ENCODE assay signal across 1 cellular context in genomic region chr16:1705688-1706385, GRCh38.
TF ChIP-seq lines count a peak whose summit lies in the region.

A gene with protein sequence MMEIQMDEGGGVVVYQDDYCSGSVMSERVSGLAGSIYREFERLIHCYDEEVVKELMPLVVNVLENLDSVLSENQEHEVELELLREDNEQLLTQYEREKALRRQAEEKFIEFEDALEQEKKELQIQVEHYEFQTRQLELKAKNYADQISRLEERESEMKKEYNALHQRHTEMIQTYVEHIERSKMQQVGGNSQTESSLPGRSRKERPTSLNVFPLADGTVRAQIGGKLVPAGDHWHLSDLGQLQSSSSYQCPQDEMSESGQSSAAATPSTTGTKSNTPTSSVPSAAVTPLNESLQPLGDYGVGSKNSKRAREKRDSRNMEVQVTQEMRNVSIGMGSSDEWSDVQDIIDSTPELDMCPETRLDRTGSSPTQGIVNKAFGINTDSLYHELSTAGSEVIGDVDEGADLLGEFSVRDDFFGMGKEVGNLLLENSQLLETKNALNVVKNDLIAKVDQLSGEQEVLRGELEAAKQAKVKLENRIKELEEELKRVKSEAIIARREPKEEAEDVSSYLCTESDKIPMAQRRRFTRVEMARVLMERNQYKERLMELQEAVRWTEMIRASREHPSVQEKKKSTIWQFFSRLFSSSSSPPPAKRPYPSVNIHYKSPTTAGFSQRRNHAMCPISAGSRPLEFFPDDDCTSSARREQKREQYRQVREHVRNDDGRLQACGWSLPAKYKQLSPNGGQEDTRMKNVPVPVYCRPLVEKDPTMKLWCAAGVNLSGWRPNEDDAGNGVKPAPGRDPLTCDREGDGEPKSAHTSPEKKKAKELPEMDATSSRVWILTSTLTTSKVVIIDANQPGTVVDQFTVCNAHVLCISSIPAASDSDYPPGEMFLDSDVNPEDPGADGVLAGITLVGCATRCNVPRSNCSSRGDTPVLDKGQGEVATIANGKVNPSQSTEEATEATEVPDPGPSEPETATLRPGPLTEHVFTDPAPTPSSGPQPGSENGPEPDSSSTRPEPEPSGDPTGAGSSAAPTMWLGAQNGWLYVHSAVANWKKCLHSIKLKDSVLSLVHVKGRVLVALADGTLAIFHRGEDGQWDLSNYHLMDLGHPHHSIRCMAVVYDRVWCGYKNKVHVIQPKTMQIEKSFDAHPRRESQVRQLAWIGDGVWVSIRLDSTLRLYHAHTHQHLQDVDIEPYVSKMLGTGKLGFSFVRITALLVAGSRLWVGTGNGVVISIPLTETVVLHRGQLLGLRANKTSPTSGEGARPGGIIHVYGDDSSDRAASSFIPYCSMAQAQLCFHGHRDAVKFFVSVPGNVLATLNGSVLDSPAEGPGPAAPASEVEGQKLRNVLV (N-terminal part only) (plus strand): TSS chr16:1706195. CDS start chr16:1706340, 145 bp downstream.

TF ChIP-seq in K562, 482 proteins besides CTCF, POLR2A, EP300 and RAD21 (continued from another document and continues in another):
- TF ChIP-seq, protein P1, sequence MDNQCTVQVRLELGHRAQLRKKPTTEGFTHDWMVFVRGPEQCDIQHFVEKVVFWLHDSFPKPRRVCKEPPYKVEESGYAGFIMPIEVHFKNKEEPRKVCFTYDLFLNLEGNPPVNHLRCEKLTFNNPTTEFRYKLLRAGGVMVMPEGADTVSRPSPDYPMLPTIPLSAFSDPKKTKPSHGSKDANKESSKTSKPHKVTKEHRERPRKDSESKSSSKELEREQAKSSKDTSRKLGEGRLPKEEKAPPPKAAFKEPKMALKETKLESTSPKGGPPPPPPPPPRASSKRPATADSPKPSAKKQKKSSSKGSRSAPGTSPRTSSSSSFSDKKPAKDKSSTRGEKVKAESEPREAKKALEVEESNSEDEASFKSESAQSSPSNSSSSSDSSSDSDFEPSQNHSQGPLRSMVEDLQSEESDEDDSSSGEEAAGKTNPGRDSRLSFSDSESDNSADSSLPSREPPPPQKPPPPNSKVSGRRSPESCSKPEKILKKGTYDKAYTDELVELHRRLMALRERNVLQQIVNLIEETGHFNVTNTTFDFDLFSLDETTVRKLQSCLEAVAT (IDR thresholded peaks at IDR 0.05): peak; percentile 70 to 79; a peak in 3 of 4 replicates
- peak; percentile 78 for TF ChIP-seq ETV1 (tag; conservative IDR thresholded peaks at IDR 0.05; ENCODE audit: low read depth)
- TF ChIP-seq GATA2 (CRISPR knock-in tag; IDR thresholded peaks at IDR 0.05): no peak
- TF ChIP-seq SMC3 (conservative IDR thresholded peaks at IDR 0.05; ENCODE audit: insufficient read depth, low read depth, low read length): 0 out of 2 replicates have a peak, but pooled peaks have one; percentile 19
- no peak for TF ChIP-seq TSC22D4 (tag; IDR thresholded peaks at IDR 0.05)
- no peak for TF ChIP-seq HNRNPUL1 (IDR thresholded peaks at IDR 0.05; ENCODE audit: low read length)
- no peak for TF ChIP-seq MAFF (IDR thresholded peaks at IDR 0.05; ENCODE audit: low read length)
- TF ChIP-seq ILK (tag; IDR thresholded peaks at IDR 0.05; ENCODE audit: borderline replicate concordance, low read depth): no peak
- TF ChIP-seq, protein P2, sequence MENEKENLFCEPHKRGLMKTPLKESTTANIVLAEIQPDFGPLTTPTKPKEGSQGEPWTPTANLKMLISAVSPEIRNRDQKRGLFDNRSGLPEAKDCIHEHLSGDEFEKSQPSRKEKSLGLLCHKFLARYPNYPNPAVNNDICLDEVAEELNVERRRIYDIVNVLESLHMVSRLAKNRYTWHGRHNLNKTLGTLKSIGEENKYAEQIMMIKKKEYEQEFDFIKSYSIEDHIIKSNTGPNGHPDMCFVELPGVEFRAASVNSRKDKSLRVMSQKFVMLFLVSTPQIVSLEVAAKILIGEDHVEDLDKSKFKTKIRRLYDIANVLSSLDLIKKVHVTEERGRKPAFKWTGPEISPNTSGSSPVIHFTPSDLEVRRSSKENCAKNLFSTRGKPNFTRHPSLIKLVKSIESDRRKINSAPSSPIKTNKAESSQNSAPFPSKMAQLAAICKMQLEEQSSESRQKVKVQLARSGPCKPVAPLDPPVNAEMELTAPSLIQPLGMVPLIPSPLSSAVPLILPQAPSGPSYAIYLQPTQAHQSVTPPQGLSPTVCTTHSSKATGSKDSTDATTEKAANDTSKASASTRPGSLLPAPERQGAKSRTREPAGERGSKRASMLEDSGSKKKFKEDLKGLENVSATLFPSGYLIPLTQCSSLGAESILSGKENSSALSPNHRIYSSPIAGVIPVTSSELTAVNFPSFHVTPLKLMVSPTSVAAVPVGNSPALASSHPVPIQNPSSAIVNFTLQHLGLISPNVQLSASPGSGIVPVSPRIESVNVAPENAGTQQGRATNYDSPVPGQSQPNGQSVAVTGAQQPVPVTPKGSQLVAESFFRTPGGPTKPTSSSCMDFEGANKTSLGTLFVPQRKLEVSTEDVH (IDR thresholded peaks at IDR 0.05; ENCODE audit: low read depth, partially characterized antibody): peak; percentile 82
- no peak for TF ChIP-seq ZNF143 (CRISPR knock-in tag; IDR thresholded peaks at IDR 0.05)
- no peak for TF ChIP-seq ZNF780A (CRISPR knock-in tag; IDR thresholded peaks at IDR 0.05)
- TF ChIP-seq BHLHE40 (IDR thresholded peaks at IDR 0.05; ENCODE audit: low read length): peak; percentile 29; the same call in 1 of the 2 replicates
- no peak; the same call in 1 of the 2 replicates for TF ChIP-seq E2F1 (CRISPR knock-in tag; IDR thresholded peaks at IDR 0.05)
- peak in 2 of 3 experiments; percentile 31 to 73 for TF ChIP-seq YY1 (IDR thresholded peaks at IDR 0.05; ENCODE audit: borderline replicate concordance in 1 of 3, control insufficient read depth in 1 of 3, extremely low read depth in 1 of 3, insufficient read depth in 3 of 3, insufficient read length in 1 of 3, insufficient replicate concordance in 2 of 3, low read depth in 1 of 3, low read length in 2 of 3)
- TF ChIP-seq SAFB (IDR thresholded peaks at IDR 0.05; ENCODE audit: borderline replicate concordance, low read depth, low read length): peak; percentile 65; the same call in 1 of the 2 replicates
- no peak for TF ChIP-seq FOXA3 (CRISPR knock-in tag; conservative IDR thresholded peaks at IDR 0.05 in 1 of 2, IDR thresholded peaks at IDR 0.05 in 1 of 2)
- TF ChIP-seq KLF1 (tag; IDR thresholded peaks at IDR 0.05): peak; percentile 94
- TF ChIP-seq MNT (conservative IDR thresholded peaks at IDR 0.05): peak in 1 of 2 experiments; percentile 64; a peak in 2 of 4 replicates
- TF ChIP-seq TOE1 (IDR thresholded peaks at IDR 0.05; ENCODE audit: borderline replicate concordance): no peak; the same call in 1 of the 2 replicates
- TF ChIP-seq TOE1 (CRISPR knock-in tag; IDR thresholded peaks at IDR 0.05; ENCODE audit: borderline replicate concordance, low read depth): 0 out of 2 replicates have a peak, but pooled peaks have one; percentile 31
- peak; percentile 72; the same call in 1 of the 2 replicates for TF ChIP-seq HDAC2 (IDR thresholded peaks at IDR 0.05)
- TF ChIP-seq ZBTB8A (IDR thresholded peaks at IDR 0.05; ENCODE audit: partially characterized antibody): no peak
- TF ChIP-seq NELFE (IDR thresholded peaks at IDR 0.05; ENCODE audit: insufficient read depth, insufficient read length): no peak
- no peak for TF ChIP-seq CLOCK (CRISPR knock-in tag; IDR thresholded peaks at IDR 0.05; ENCODE audit: borderline replicate concordance)
- no peak for TF ChIP-seq CHCHD3 (CRISPR knock-in tag; IDR thresholded peaks at IDR 0.05)
- TF ChIP-seq ZBTB49 (CRISPR knock-in tag; IDR thresholded peaks at IDR 0.05; ENCODE audit: borderline replicate concordance): no peak
- no peak for TF ChIP-seq NCOA6 (IDR thresholded peaks at IDR 0.05)
- TF ChIP-seq ATF1 (CRISPR knock-in tag; IDR thresholded peaks at IDR 0.05): peak; percentile 80
- peak; percentile 99 for TF ChIP-seq ATF1 (tag; IDR thresholded peaks at IDR 0.05)
- TF ChIP-seq MXI1 (IDR thresholded peaks at IDR 0.05; ENCODE audit: low read depth, low read length): no peak
- TF ChIP-seq KAT2B (IDR thresholded peaks at IDR 0.05; ENCODE audit: low read depth, low read length): peak; percentile 75
- TF ChIP-seq, protein P3, sequence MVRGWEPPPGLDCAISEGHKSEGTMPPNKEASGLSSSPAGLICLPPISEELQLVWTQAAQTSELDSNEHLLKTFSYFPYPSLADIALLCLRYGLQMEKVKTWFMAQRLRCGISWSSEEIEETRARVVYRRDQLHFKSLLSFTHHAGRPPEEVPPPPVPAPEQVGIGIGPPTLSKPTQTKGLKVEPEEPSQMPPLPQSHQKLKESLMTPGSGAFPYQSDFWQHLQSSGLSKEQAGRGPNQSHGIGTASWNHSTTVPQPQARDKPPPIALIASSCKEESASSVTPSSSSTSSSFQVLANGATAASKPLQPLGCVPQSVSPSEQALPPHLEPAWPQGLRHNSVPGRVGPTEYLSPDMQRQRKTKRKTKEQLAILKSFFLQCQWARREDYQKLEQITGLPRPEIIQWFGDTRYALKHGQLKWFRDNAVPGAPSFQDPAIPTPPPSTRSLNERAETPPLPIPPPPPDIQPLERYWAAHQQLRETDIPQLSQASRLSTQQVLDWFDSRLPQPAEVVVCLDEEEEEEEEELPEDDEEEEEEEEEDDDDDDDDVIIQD (CRISPR knock-in tag; IDR thresholded peaks at IDR 0.05): no peak
- 0 out of 2 replicates have a peak, but pooled peaks have one; percentile 36 for TF ChIP-seq BCOR (IDR thresholded peaks at IDR 0.05)
- no peak for TF ChIP-seq BRD4 (IDR thresholded peaks at IDR 0.05)
- peak; percentile 99; the same call in 1 of the 2 replicates for TF ChIP-seq KLF13 (tag; IDR thresholded peaks at IDR 0.05; ENCODE audit: borderline replicate concordance, low read depth)
- peak; percentile 99 for TF ChIP-seq CREM (IDR thresholded peaks at IDR 0.05; ENCODE audit: low read depth)
- peak; percentile 38 for TF ChIP-seq SAP30 (IDR thresholded peaks at IDR 0.05; ENCODE audit: borderline replicate concordance, insufficient read depth, low read depth, low read length, poor library complexity, severe bottlenecking)
- TF ChIP-seq ZNF696 (CRISPR knock-in tag; conservative IDR thresholded peaks at IDR 0.05): no peak
- TF ChIP-seq ZNF431 (CRISPR knock-in tag; IDR thresholded peaks at IDR 0.05): 0 out of 2 replicates have a peak, but pooled peaks have one; percentile 37
- no peak for TF ChIP-seq PHB2 (IDR thresholded peaks at IDR 0.05; ENCODE audit: low read depth)
- TF ChIP-seq NR0B1 (IDR thresholded peaks at IDR 0.05; ENCODE audit: partially characterized antibody): no peak
